18 cellular contexts compared by ENCODE assay signal in the genomic region with DNA sequence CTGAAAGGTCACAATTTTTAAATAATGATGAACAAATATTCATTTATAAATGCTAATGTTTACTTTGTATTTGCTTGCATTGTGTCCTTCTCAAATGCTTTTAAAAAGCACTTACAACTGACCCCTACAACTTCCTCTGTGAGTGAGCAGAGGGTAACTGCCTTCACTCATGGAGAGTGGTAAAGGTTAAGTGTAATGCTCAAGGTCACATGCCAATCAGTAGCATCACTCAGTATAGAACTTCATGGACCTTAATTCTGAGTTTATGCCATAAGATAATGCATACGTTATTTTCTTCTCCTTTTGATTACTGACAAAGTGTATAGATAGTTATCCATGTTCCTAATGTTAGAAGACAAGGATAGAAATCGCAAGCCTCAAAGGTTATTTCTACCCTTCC.
"Had no signal": no experiment of that assay in that cellular context is flagged by ENCODE, and none has a peak within 500 bp of the region (broad histone marks: within the 10 kb centered on the region; RNA-seq: fewer than 3 reads in every experiment).

No MANE protein-coding gene starts in this region.

- H3K27me3 Mint-ChIP-seq: activated B cell treated with CpG ODN at 0.5 μM for 24 hours; activated naive CD8-positive, alpha-beta T cell; naive thymus-derived CD8-positive, alpha-beta T cell had no signal

- FAIRE-seq: endometrium had no signal

- H3K4me2 ChIP-seq: hepatocyte had no signal

- H3K36me3 ChIP-seq: colonic mucosa, left ventricle myocardium inferior, tibial nerve, uterus had no signal

- H3K4me3 Mint-ChIP-seq: activated B cell treated with CpG ODN at 0.5 μM for 24 hours; activated naive CD8-positive, alpha-beta T cell; activated T-cell treated with anti-CD3 and anti-CD28 coated beads, Interleukin-2, amount 50 U/mL, for 72 hours; naive thymus-derived CD8-positive, alpha-beta T cell had no signal

- H3K9me3 Mint-ChIP-seq: activated B cell treated with CpG ODN at 0.5 μM for 24 hours; activated T-cell treated with anti-CD3 and anti-CD28 coated beads, Interleukin-2, amount 50 U/mL, for 72 hours; naive thymus-derived CD8-positive, alpha-beta T cell had no signal

- H3K9me3 ChIP-seq: colonic mucosa, left ventricle myocardium inferior, tibial nerve, uterus had no signal

- H3K27me3 ChIP-seq: colonic mucosa, hepatocyte, tibial nerve, uterus had no signal

- H3K27ac Mint-ChIP-seq: activated B cell treated with CpG ODN at 0.5 μM for 24 hours; activated naive CD8-positive, alpha-beta T cell; activated T-cell treated with anti-CD3 and anti-CD28 coated beads, Interleukin-2, amount 50 U/mL, for 72 hours had no signal

- H3K27ac ChIP-seq: colonic mucosa, hepatocyte, left ventricle myocardium inferior, uterus had no signal

- H3K4me3 ChIP-seq: colonic mucosa, hepatocyte, left ventricle myocardium inferior, tibial nerve, uterus had no signal

- H2AFZ ChIP-seq: hepatocyte had no signal

- DNase-seq: activated B cell treated with CpG ODN at 0.5 μM for 24 hours; activated CD4-positive, alpha-beta T cell treated with anti-CD3 and anti-CD28 coated beads for 48 hours; activated CD8-positive, alpha-beta memory T cell treated with anti-CD3 and anti-CD28 coated beads, Interleukin-2, amount 50 U/mL, for 48 hours; activated gamma-delta T cell treated with Interleukin-2 at 50 U/mL for 16 hours; activated T-cell treated with anti-CD3 and anti-CD28 coated beads, Interleukin-2, amount 50 U/mL, for 72 hours; amniotic stem cell; central memory CD4-positive, alpha-beta T cell; colonic mucosa; left ventricle myocardium inferior; naive thymus-derived CD8-positive, alpha-beta T cell; stimulated activated CD4-positive, alpha-beta T cell treated with anti-CD3 and anti-CD28 coated beads, Interleukin-15, amount 100 ng/mL, for 24 hours; stimulated activated CD4-positive, alpha-beta T cell treated with anti-CD3 and anti-CD28 coated beads, Interleukin-4, amount 100 ng/mL, for 1 hour; stimulated activated naive CD4-positive, alpha-beta T cell; uterus had no signal

- H3K4me1 ChIP-seq: uterus had no signal

- ATAC-seq: activated T-cell treated with anti-CD3 and anti-CD28 coated beads, Interleukin-2, amount 50 U/mL, for 72 hours; naive thymus-derived CD8-positive, alpha-beta T cell had no signal

- H3K36me3 Mint-ChIP-seq: activated naive CD8-positive, alpha-beta T cell; naive thymus-derived CD8-positive, alpha-beta T cell had no signal
